13 cellular contexts compared by ENCODE assay signal in genomic region chr6:105398859-105399258, GRCh38.
"Had no signal": no experiment of that assay in that cellular context is flagged by ENCODE, and none has a peak within 500 bp of the region (broad histone marks: within the 10 kb centered on the region; RNA-seq: fewer than 3 reads in every experiment).

No MANE protein-coding gene starts in this region.

- DNase-seq: activated CD4-positive, alpha-beta memory T cell treated with anti-CD3 and anti-CD28 coated beads, Interleukin-2, amount 10 ng/mL, durations not matched to agents 7 days and 5 days; activated CD4-positive, alpha-beta T cell treated with anti-CD3 and anti-CD28 coated beads for 48 hours; activated CD4-positive, CD25-positive, alpha-beta regulatory T cell; activated naive CD4-positive, alpha-beta T cell treated with anti-CD3 and anti-CD28 coated beads for 36 hours; activated T-cell treated with anti-CD3 and anti-CD28 coated beads, Interleukin-2, amount 50 U/mL, for 1 hour; foreskin keratinocyte; stimulated activated CD4-positive, alpha-beta T cell treated with anti-CD3 and anti-CD28 coated beads, Interleukin-2, amount 100 ng/mL, for 24 hours had no signal

- H3K4me3 Mint-ChIP-seq: activated CD4-positive, alpha-beta memory T cell treated with anti-CD3 and anti-CD28 coated beads, Interleukin-2, amount 10 ng/mL, durations not matched to agents 7 days and 5 days; activated naive CD4-positive, alpha-beta T cell treated with anti-CD3 and anti-CD28 coated beads for 36 hours; stimulated activated naive CD8-positive, alpha-beta T cell treated with anti-CD3 and anti-CD28 coated beads, Interleukin-15, Interleukin-2, amounts not matched to agents 100 ng/mL and 50 ng/mL, for 24 hours; type B pancreatic cell had no signal

- H3K27ac ChIP-seq: epithelial cell of prostate, foreskin keratinocyte, right atrium auricular region had no signal

- ATAC-seq: foreskin keratinocyte, left lobe of liver had no signal

- H3K27me3 ChIP-seq: foreskin keratinocyte, right atrium auricular region had no signal

- H3K4me3 ChIP-seq: lung, right atrium auricular region had no signal

- H3K9me3 Mint-ChIP-seq: activated CD4-positive, alpha-beta memory T cell treated with anti-CD3 and anti-CD28 coated beads, Interleukin-2, amount 10 ng/mL, durations not matched to agents 7 days and 5 days; activated naive CD4-positive, alpha-beta T cell treated with anti-CD3 and anti-CD28 coated beads for 36 hours; stimulated activated naive CD8-positive, alpha-beta T cell treated with anti-CD3 and anti-CD28 coated beads, Interleukin-15, Interleukin-2, amounts not matched to agents 100 ng/mL and 50 ng/mL, for 24 hours; type B pancreatic cell had no signal

- H3K9me3 ChIP-seq: right atrium auricular region had no signal

- H3K27ac Mint-ChIP-seq: activated CD4-positive, alpha-beta memory T cell treated with anti-CD3 and anti-CD28 coated beads, Interleukin-2, amount 10 ng/mL, durations not matched to agents 7 days and 5 days; activated naive CD4-positive, alpha-beta T cell treated with anti-CD3 and anti-CD28 coated beads for 36 hours; stimulated activated naive CD8-positive, alpha-beta T cell treated with anti-CD3 and anti-CD28 coated beads, Interleukin-15, Interleukin-2, amounts not matched to agents 100 ng/mL and 50 ng/mL, for 24 hours; type B pancreatic cell had no signal

- H3K27me3 Mint-ChIP-seq: activated CD4-positive, alpha-beta memory T cell treated with anti-CD3 and anti-CD28 coated beads, Interleukin-2, amount 10 ng/mL, durations not matched to agents 7 days and 5 days; stimulated activated naive CD8-positive, alpha-beta T cell treated with anti-CD3 and anti-CD28 coated beads, Interleukin-15, Interleukin-2, amounts not matched to agents 100 ng/mL and 50 ng/mL, for 24 hours had no signal
